8 cellular contexts compared by ENCODE assay signal in the genomic region with DNA sequence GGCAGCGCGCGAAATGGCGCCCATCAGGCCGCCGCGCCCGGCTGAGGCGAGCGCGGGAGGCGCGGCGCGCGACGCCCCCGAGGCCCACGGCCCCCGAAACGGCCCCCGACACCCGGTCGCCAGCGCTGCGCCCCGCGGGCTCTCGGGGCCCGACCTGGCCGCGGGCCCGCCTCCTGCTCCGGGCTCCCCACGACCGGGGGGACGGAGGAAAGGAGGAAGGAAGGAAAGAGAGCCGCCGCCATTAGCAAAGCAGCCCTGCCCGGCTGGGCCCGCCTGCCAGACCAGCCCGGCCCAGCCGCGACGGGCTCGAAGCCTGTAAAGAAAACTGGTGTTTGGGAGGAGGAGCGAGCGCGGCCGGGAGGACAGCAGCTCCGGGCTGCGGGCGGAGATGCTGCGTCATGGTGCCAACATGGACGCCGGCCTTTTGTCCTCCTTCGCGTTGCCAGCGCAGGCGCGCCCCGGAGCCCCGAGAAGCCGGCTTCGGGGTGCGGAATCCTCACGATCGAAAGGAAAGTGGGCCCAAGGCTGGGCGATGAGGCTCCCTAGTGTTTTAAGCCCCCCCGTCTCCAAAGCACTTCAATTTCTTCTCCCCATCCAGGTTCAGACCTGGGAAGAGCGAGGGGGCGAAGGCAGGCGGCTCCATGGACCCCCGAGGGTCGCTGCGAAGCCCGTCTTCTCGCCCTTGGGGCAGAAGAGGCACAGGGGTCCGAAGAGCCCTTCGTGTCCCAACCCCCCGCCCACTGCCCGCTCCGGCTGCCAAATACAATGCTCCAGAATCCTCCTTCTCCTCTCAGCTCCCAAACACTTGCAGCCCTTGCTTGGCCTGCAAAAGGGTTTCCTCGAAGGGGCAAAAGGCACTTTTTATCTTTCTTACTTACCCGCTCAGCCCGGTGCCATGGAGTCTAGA. TPM values are rescaled to one million over a fixed set of nuclear protein-coding genes. Genes with fewer than 3 reads are reported as not detected.
A peak's percentile ranks its signal among the peaks of the same experiment; 100 is the strongest.
DNase-seq lines count a peak whose midpoint lies in the region; ATAC-seq and TF ChIP-seq lines count a peak whose summit lies in the region.

No MANE protein-coding gene starts in this region.

- H3K14ac ChIP-seq in trophoblast cell (ENCODE audit: low read length) = peak overlapping the region; percentile 100

- peaks cover 40% of the 10 kb centered on the region for H3K4me1 ChIP-seq in DOHH2 (ENCODE audit: control insufficient read depth, low read length)
- peaks cover 24% of the 10 kb centered on the region for H3K4me1 ChIP-seq in HUES64 (ENCODE audit: insufficient read depth, low read length)
- peaks cover 21 to 33% of the 10 kb centered on the region in 2 experiments for H3K4me1 ChIP-seq in trophoblast cell (ENCODE audit: control insufficient read depth in 1 of 2, insufficient read depth in 2 of 2, low read length in 2 of 2)

- ATAC-seq in left cardiac atrium (peak in 1 of 2 donors; percentile 2), HG02840 (IDR thresholded peaks at IDR 0.05; ENCODE audit: low FRiP score, unreplicated experiment) (no peak), HG02981 (IDR thresholded peaks at IDR 0.05; ENCODE audit: unreplicated experiment) (no peak)

- H4K20me1 ChIP-seq in DOHH2 (ENCODE audit: control insufficient read depth, insufficient read depth, low read depth, low read length) = peaks cover 1% of the 10 kb centered on the region; the same call in 1 of the 2 replicates

- peak overlapping the region; percentile 98 for H3K18ac ChIP-seq in trophoblast cell (ENCODE audit: low read length)

- DNase-seq in SW480 (ENCODE audit: low spot score) (peak; percentile 66), left cardiac atrium (peak; percentile 86), trophoblast cell (peak; percentile 82 to 88)

- peak overlapping the region; percentile 95 for H3K4me2 ChIP-seq in DOHH2 (ENCODE audit: low read length)
- peak overlapping the region; percentile 78 for H3K4me2 ChIP-seq in trophoblast cell (ENCODE audit: low read length)

- no peaks in the 10 kb centered on the region for H3K9me2 ChIP-seq in DOHH2 (replicated peaks; ENCODE audit: control insufficient read depth, low read length)

- no peak overlapping the region for H3K23ac ChIP-seq in trophoblast cell (ENCODE audit: low read length)

- peak overlapping the region; percentile 100 for H4K91ac ChIP-seq in trophoblast cell (ENCODE audit: low read depth, low read length)

- H2BK120ac ChIP-seq in trophoblast cell (ENCODE audit: insufficient read depth, low read length, poor library complexity) = peak overlapping the region; percentile 99

- H3K79me2 ChIP-seq in DOHH2 (ENCODE audit: control insufficient read depth, low read length) = peaks cover 65% of the 10 kb centered on the region
- peaks cover 50% of the 10 kb centered on the region for H3K79me2 ChIP-seq in trophoblast cell (ENCODE audit: control insufficient read depth, insufficient read depth, low read length, poor library complexity)

- H3K27ac ChIP-seq in DOHH2 (ENCODE audit: low read depth, low read length) (peak overlapping the region; percentile 99), HUES64 (ENCODE audit: low read depth, low read length) (peak overlapping the region; percentile 99), angular gyrus (ENCODE audit: low read depth, low read length) (peak overlapping the region; percentile 100), trophoblast cell (ENCODE audit: low read depth, low read length) (peak overlapping the region; percentile 100)

- peak overlapping the region; percentile 100 for H2AK5ac ChIP-seq in trophoblast cell (ENCODE audit: low read length)

- H4K12ac ChIP-seq in trophoblast cell (ENCODE audit: low read depth, low read length) = peak overlapping the region; percentile 97

- peak overlapping the region; percentile 86 for H3K4me3 ChIP-seq in DOHH2 (ENCODE audit: low read length)
- H3K4me3 ChIP-seq in HUES64 (ENCODE audit: low read length) = peak overlapping the region; percentile 78
- peak overlapping the region; percentile 74 for H3K4me3 ChIP-seq in trophoblast cell (ENCODE audit: low read depth, low read length)

- H2AFZ ChIP-seq in trophoblast cell (ENCODE audit: insufficient read depth, low read length, poor library complexity) = peak overlapping the region; percentile 84

- WGBS in HUES64 = under 1% methylated on average over 86 of the region's 86 CpGs
- WGBS in trophoblast cell (ENCODE audit: extremely low coverage, insufficient coverage, insufficient read length) = no CpG with 5 or more reads among the region's 86 CpGs

- no peak for TF ChIP-seq CTCF in DOHH2 (IDR thresholded peaks at IDR 0.05; ENCODE audit: low read depth, low read length, poor library complexity, severe bottlenecking)

- peak overlapping the region; percentile 100 for H2BK5ac ChIP-seq in trophoblast cell (ENCODE audit: low read depth, low read length, poor library complexity)

- peak overlapping the region; percentile 64 for H2BK12ac ChIP-seq in trophoblast cell (ENCODE audit: low read length)

- H3K36me3 ChIP-seq in DOHH2 (ENCODE audit: control insufficient read depth, low read length) = peaks cover 57% of the 10 kb centered on the region
- H3K36me3 ChIP-seq in HUES64 (ENCODE audit: insufficient read depth, low read length) = peaks cover 16% of the 10 kb centered on the region
- H3K36me3 ChIP-seq in trophoblast cell (ENCODE audit: control insufficient read depth in 1 of 2, insufficient read depth in 2 of 2, low read length in 2 of 2) = peaks cover 12 to 23% of the 10 kb centered on the region in 2 experiments

- H3K9me3 ChIP-seq in DOHH2 (ENCODE audit: control insufficient read depth, insufficient read depth, low read length) (no peaks in the 10 kb centered on the region), HUES64 (ENCODE audit: insufficient read depth, low read depth, low read length) (no peaks in the 10 kb centered on the region), trophoblast cell (ENCODE audit: insufficient read depth, low read depth, low read length) (no peaks in the 10 kb centered on the region)

- peaks cover 52% of the 10 kb centered on the region for H3K79me1 ChIP-seq in trophoblast cell (ENCODE audit: low read length)

- peaks cover 22% of the 10 kb centered on the region for H3F3A ChIP-seq in DOHH2 (ENCODE audit: control insufficient read depth, insufficient read depth)

- H3K27me3 ChIP-seq in DOHH2 (ENCODE audit: control insufficient read depth, low read length) = no peaks in the 10 kb centered on the region; the same call in 1 of the 2 replicates
- H3K27me3 ChIP-seq in HUES64 (ENCODE audit: insufficient read depth, low read length) = no peaks in the 10 kb centered on the region
- no peaks in the 10 kb centered on the region for H3K27me3 ChIP-seq in trophoblast cell (ENCODE audit: insufficient read depth, low read length)

- H3K9ac ChIP-seq in HUES64 (ENCODE audit: low read depth, low read length) (peak overlapping the region; percentile 99), trophoblast cell (ENCODE audit: low read length) (peak overlapping the region; percentile 99)

- H4K8ac ChIP-seq in trophoblast cell (ENCODE audit: low read depth, low read length) = peak overlapping the region; percentile 99

- H3K4ac ChIP-seq in trophoblast cell (ENCODE audit: low read depth, low read length) = peak overlapping the region; percentile 100

- intact Hi-C loops in left cardiac atrium (cut with DNase I) = no loop called here

RNA-seq across cellular contexts. Expression of gene SETD1B, which starts 2.9 kb away (rescaled TPM):
- polyA plus RNA-seq in HUES64 (2013, experiment 1 of 2) = 8.4 TPM
- 8.3 TPM for polyA plus RNA-seq in HUES64 (2013, experiment 2 of 2)
- 10 to 100 TPM in 1 of 2 donors, 1 to 10 TPM in 1; 9.3 to 11.9 TPM for total RNA-seq in left cardiac atrium
- 19.3 and 19.5 TPM in 2 replicates for polyA plus RNA-seq in trophoblast cell (2013)

RNA-seq across cellular contexts. Expression of gene RHOF, which starts 7.5 kb away (rescaled TPM):
- 15.1 TPM for polyA plus RNA-seq in HUES64 (2013, experiment 1 of 2)
- polyA plus RNA-seq in HUES64 (2013, experiment 2 of 2) = 15.5 TPM
- 10 to 100 TPM; 14.7 to 25.1 TPM for total RNA-seq in left cardiac atrium
- polyA plus RNA-seq in trophoblast cell (2013) = 10.9 and 11.1 TPM in 2 replicates

RNA-seq across cellular contexts. Expression of gene HPD, which starts 57.7 kb away (rescaled TPM):
- 0.15 TPM for polyA plus RNA-seq in HUES64 (2013, experiment 1 of 2)
- 0.32 TPM for polyA plus RNA-seq in HUES64 (2013, experiment 2 of 2)
- total RNA-seq in left cardiac atrium = 1 to 10 TPM; 1.8 to 2.9 TPM
- polyA plus RNA-seq in trophoblast cell (2013) = 2.5 TPM in 2 replicates
